11 cellular contexts compared by ENCODE assay signal in the genomic region with DNA sequence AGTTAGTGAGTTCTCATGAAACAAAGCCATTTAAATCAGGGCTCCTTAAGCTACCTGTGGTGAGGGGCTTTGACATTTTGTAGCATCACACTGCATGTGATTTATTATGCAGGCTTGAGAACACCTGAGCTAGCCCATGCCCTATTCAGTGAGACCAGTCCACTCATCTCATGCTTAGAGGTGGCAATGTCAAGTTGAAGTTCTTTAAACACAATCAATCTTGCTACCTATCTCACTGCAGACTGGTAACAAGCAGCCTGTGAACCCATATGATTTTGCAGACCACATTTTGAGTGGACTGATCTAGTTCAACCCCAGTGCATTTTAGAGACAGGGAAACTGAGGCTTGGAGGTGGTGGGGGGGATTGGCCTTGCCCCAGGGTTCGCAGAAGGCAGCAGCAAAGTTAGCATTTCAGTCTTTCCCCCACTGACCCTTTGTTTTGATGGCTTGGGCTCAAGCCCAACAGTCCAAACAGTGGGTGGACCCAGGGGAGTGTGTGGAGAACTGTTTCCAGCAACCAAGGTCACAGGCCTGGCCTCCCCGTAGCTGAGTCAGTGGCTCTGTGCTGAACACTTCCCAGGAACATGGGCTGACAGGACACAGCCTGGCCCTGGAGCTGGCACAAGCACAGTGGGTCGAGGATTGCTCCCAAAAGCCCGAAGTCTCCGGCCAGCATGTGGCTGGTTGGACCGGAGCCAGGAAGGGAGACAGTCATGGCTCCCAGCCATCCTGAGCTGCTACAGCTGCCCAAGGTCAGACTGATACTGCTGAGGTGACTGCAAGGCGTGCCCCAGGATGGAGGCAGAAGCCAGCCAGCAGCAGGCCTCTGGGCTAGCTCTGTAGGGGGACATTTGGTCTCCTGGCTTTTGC.
DNase-seq lines count a peak whose midpoint lies in the region; ATAC-seq and TF ChIP-seq lines count a peak whose summit lies in the region.
"Had no signal": no experiment of that assay in that cellular context is flagged by ENCODE, and none has a peak within 500 bp of the region (broad histone marks: within the 10 kb centered on the region; RNA-seq: fewer than 3 reads in every experiment).

No MANE protein-coding gene starts in this region.

- peak overlapping the region; percentile 64 to 87 for H3K27ac Mint-ChIP-seq in natural killer cell treated with Interleukin-12 subunit alpha and Interleukin-12 subunit beta and Interleukin-15 and Interleukin-18, amount 100 ng/mL, for 72 hours

- H3K27me3 Mint-ChIP-seq in natural killer cell treated with Interleukin-12 subunit alpha and Interleukin-12 subunit beta and Interleukin-15 and Interleukin-18, amount 100 ng/mL, for 72 hours = no peaks in the 10 kb centered on the region
- H3K27me3 Mint-ChIP-seq: stimulated activated naive CD8-positive, alpha-beta T cell treated with anti-CD3 and anti-CD28 coated beads, Interleukin-15, Interleukin-2, amounts not matched to agents 100 ng/mL and 50 ng/mL, for 24 hours had no signal

- TF ChIP-seq CTCF in RWPE2 (IDR thresholded peaks at IDR 0.05; ENCODE audit: poor library complexity, severe bottlenecking) (no peak), fibroblast of mammary gland (conservative IDR thresholded peaks at IDR 0.05; ENCODE audit: control insufficient read depth, insufficient read depth, low read depth, low read length) (no peak), GM20000 (IDR thresholded peaks at IDR 0.05; ENCODE audit: extremely low read depth, missing control alignments) (no peak)

- H3K4me3 ChIP-seq in RWPE2 (ENCODE audit: severe bottlenecking) = no peak overlapping the region
- H3K4me3 ChIP-seq in fibroblast of mammary gland (ENCODE audit: control insufficient read depth, low read depth, low read length) = no peak overlapping the region

- H3K36me3 Mint-ChIP-seq in natural killer cell treated with Interleukin-12 subunit alpha and Interleukin-12 subunit beta and Interleukin-15 and Interleukin-18, amount 100 ng/mL, for 72 hours = peaks cover 4% of the 10 kb centered on the region

- no peaks in the 10 kb centered on the region for H3K9me3 Mint-ChIP-seq in natural killer cell treated with Interleukin-12 subunit alpha and Interleukin-12 subunit beta and Interleukin-15 and Interleukin-18, amount 100 ng/mL, for 72 hours
- H3K9me3 Mint-ChIP-seq: stimulated activated naive CD8-positive, alpha-beta T cell treated with anti-CD3 and anti-CD28 coated beads, Interleukin-15, Interleukin-2, amounts not matched to agents 100 ng/mL and 50 ng/mL, for 24 hours had no signal

- H3K36me3 ChIP-seq in RWPE2 (ENCODE audit: low read depth) = no peaks in the 10 kb centered on the region

- no peak overlapping the region for H3K4me3 Mint-ChIP-seq in natural killer cell treated with Interleukin-12 subunit alpha and Interleukin-12 subunit beta and Interleukin-15 and Interleukin-18, amount 100 ng/mL, for 72 hours
- H3K4me3 Mint-ChIP-seq: stimulated activated naive CD8-positive, alpha-beta T cell treated with anti-CD3 and anti-CD28 coated beads, Interleukin-15, Interleukin-2, amounts not matched to agents 100 ng/mL and 50 ng/mL, for 24 hours had no signal

- H3K27me3 ChIP-seq in RWPE2 (ENCODE audit: insufficient read depth, poor library complexity, severe bottlenecking) = no peaks in the 10 kb centered on the region

- no peak overlapping the region for H3K27ac ChIP-seq in RWPE2 (ENCODE audit: poor library complexity, severe bottlenecking)

- peak; percentile 71 for DNase-seq in AG20443 (ENCODE audit: low spot score)
- DNase-seq in RWPE2 (ENCODE audit: low spot score) = peak; percentile 48
- DNase-seq in fibroblast of mammary gland (ENCODE audit: low read depth) = peak; percentile 96
- peak; percentile 44 for DNase-seq in natural killer cell treated with Interleukin-12 subunit alpha and Interleukin-12 subunit beta and Interleukin-15 and Interleukin-18, amount 100 ng/mL, for 72 hours (ENCODE audit: low spot score)
- DNase-seq in SW480 (ENCODE audit: low spot score) = no peak
- DNase-seq in GM20000 (ENCODE audit: low spot score) = no peak
- no peak for DNase-seq in NCI-H524 treated with DMSO at 0.1 percent for 48 hours (lab: John Stamatoyannopoulos, UW)
- DNase-seq: amniotic stem cell, T-helper 1 cell had no signal

- H3K4me1 Mint-ChIP-seq in natural killer cell treated with Interleukin-12 subunit alpha and Interleukin-12 subunit beta and Interleukin-15 and Interleukin-18, amount 100 ng/mL, for 72 hours (ENCODE audit: low read depth in 2 of 2) = peaks cover 54 to 62% of the 10 kb centered on the region in 2 donors

- H3K4me1 ChIP-seq in RWPE2 (ENCODE audit: insufficient read depth, poor library complexity, severe bottlenecking) = no peaks in the 10 kb centered on the region

- no peak; the same call in 2 of the 3 replicates for ATAC-seq in RWPE2 (ENCODE audit: low read depth)
- no peak for ATAC-seq in natural killer cell treated with Interleukin-12 subunit alpha and Interleukin-12 subunit beta and Interleukin-15 and Interleukin-18, amount 100 ng/mL, for 72 hours
- ATAC-seq in GM21619 (IDR thresholded peaks at IDR 0.05; ENCODE audit: unreplicated experiment) = no peak

- H3K9me3 ChIP-seq in RWPE2 (ENCODE audit: severe bottlenecking) = no peaks in the 10 kb centered on the region

Comparison
In these comparisons a context has a peak if more than half of its experiments do, and no peak if none do; other contexts are left out.
1. DNase-seq: peak in AG20443 (single experiment), RWPE2 (single experiment), fibroblast of mammary gland (single experiment) and natural killer cell treated with Interleukin-12 subunit alpha and Interleukin-12 subunit beta and Interleukin-15 and Interleukin-18, amount 100 ng/mL, for 72 hours (single experiment); none in SW480 (single experiment), GM20000 (single experiment) and NCI-H524 treated with DMSO at 0.1 percent for 48 hours (single experiment).